2 cellular contexts compared by ENCODE assay signal in genomic region chr12:95803817-95804216, GRCh38.
TF ChIP-seq lines count a peak whose summit lies in the region.

No MANE protein-coding gene starts in this region.

TF ChIP-seq in HCT116, 20 proteins besides CTCF, POLR2A, EP300 and RAD21:
- no peak for TF ChIP-seq CBX3 (IDR thresholded peaks at IDR 0.05; ENCODE audit: low read depth)
- TF ChIP-seq CEBPB (IDR thresholded peaks at IDR 0.05; ENCODE audit: low read depth): no peak
- no peak for TF ChIP-seq JUND (IDR thresholded peaks at IDR 0.05)
- no peak for TF ChIP-seq REST (IDR thresholded peaks at IDR 0.05; ENCODE audit: low read depth)
- TF ChIP-seq FOSL1 (IDR thresholded peaks at IDR 0.05; ENCODE audit: low read depth): no peak
- TF ChIP-seq ZBTB33 (IDR thresholded peaks at IDR 0.05; ENCODE audit: extremely low read depth, insufficient replicate concordance, low read length): no peak
- no peak for TF ChIP-seq ATF3 (IDR thresholded peaks at IDR 0.05)
- TF ChIP-seq ELF1 (IDR thresholded peaks at IDR 0.05; ENCODE audit: borderline replicate concordance, low read depth): no peak
- no peak for TF ChIP-seq POLR2AphosphoS5 (IDR thresholded peaks at IDR 0.05; ENCODE audit: low read depth, low read length)
- TF ChIP-seq ZFX (IDR thresholded peaks at IDR 0.05): no peak
- no peak for TF ChIP-seq EGR1 (IDR thresholded peaks at IDR 0.05; ENCODE audit: low read depth)
- no peak for TF ChIP-seq YY1 (IDR thresholded peaks at IDR 0.05; ENCODE audit: extremely low read depth, insufficient replicate concordance, low read depth, low read length)
- TF ChIP-seq SP1 (IDR thresholded peaks at IDR 0.05; ENCODE audit: low read depth): no peak
- TF ChIP-seq SRF (IDR thresholded peaks at IDR 0.05; ENCODE audit: low read depth): no peak
- TF ChIP-seq TCF7L2 (IDR thresholded peaks at IDR 0.05; ENCODE audit: borderline replicate concordance, extremely low read depth, insufficient read depth, insufficient read length): no peak
- no peak for TF ChIP-seq MAX (IDR thresholded peaks at IDR 0.05)
- TF ChIP-seq EZH2phosphoT487 (IDR thresholded peaks at IDR 0.05; ENCODE audit: borderline replicate concordance): no peak
- no peak for TF ChIP-seq SIN3A (IDR thresholded peaks at IDR 0.05; ENCODE audit: low read depth)
- no peak for TF ChIP-seq EZH2 (IDR thresholded peaks at IDR 0.05)

TF ChIP-seq in endothelial cell of umbilical vein, 7 proteins besides CTCF, POLR2A, EP300 and RAD21:
- no peak for TF ChIP-seq FOS (IDR thresholded peaks at IDR 0.05; ENCODE audit: borderline replicate concordance, insufficient read depth, low read length)
- no peak for TF ChIP-seq MYC (IDR thresholded peaks at IDR 0.05; ENCODE audit: low read depth, low read length)
- no peak for TF ChIP-seq GATA2 (IDR thresholded peaks at IDR 0.05; ENCODE audit: insufficient read depth, insufficient read length, low read depth, low read length)
- TF ChIP-seq POLR2AphosphoS5 (IDR thresholded peaks at IDR 0.05; ENCODE audit: insufficient read depth, low read depth, low read length): no peak
- TF ChIP-seq JUN (IDR thresholded peaks at IDR 0.05; ENCODE audit: borderline replicate concordance, insufficient read depth, insufficient read length, low read depth): no peak
- TF ChIP-seq EZH2 (IDR thresholded peaks at IDR 0.05; ENCODE audit: borderline replicate concordance, low read depth, low read length, severe bottlenecking): no peak
- no peak for TF ChIP-seq MAX (IDR thresholded peaks at IDR 0.05; ENCODE audit: insufficient read depth, insufficient read length)
